19 cellular contexts compared by ENCODE assay signal in genomic region chr4:76234679-76235044, GRCh38. TPM values are rescaled to one million over a fixed set of nuclear protein-coding genes. Genes with fewer than 3 reads are reported as not detected.
A peak's percentile ranks its signal among the peaks of the same experiment; 100 is the strongest.
DNase-seq lines count a peak whose midpoint lies in the region; ATAC-seq, FAIRE-seq and TF ChIP-seq lines count a peak whose summit lies in the region.
"Had no signal": no experiment of that assay in that cellular context is flagged by ENCODE, and none has a peak within 500 bp of the region (broad histone marks: within the 10 kb centered on the region; RNA-seq: fewer than 3 reads in every experiment).

No MANE protein-coding gene starts in this region.

- in situ Hi-C loops in Panc1 (cut with HindIII; ENCODE audit: low pct_unique_long_range_greater_than_20kb, low sequenced_read_pairs), result no loop called here

- no peaks in the 10 kb centered on the region for H3K36me3 ChIP-seq in Caco-2 (ENCODE audit: control insufficient read depth, insufficient read depth, low read length)
- H3K36me3 ChIP-seq in Panc1 (ENCODE audit: control insufficient read depth, insufficient read depth, low read length), result no peaks in the 10 kb centered on the region; the same call in 1 of the 2 replicates

- no peak for DNase-seq in Caco-2
- DNase-seq in Panc1 (ENCODE audit: low read depth, low spot score), result no peak
- no peak for DNase-seq in foreskin keratinocyte
- DNase-seq in osteocyte (ENCODE audit: extremely low spot score, unreplicated experiment), result no peak
- DNase-seq in NCI-H187 (lab: John Stamatoyannopoulos, UW), result no peak
- DNase-seq in urothelium cell line (ENCODE audit: low spot score), result no peak
- no peak for DNase-seq in activated CD4-positive, alpha-beta T cell treated with anti-CD3 and anti-CD28 coated beads, Interleukin-2, amount 10 ng/mL, durations not matched to agents 24 days and 14 days
- DNase-seq in activated naive CD8-positive, alpha-beta T cell treated with anti-CD3 and anti-CD28 coated beads, Interleukin-2, amount 50 U/mL, for 24 hours, result no peak
- DNase-seq: activated B cell treated with CpG ODN at 0.5 μM for 24 hours; activated CD4-positive, alpha-beta memory T cell treated with anti-CD3 and anti-CD28 coated beads, Interleukin-2, amount 10 ng/mL, durations not matched to agents 7 days and 5 days; activated T-cell treated with anti-CD3 and anti-CD28 coated beads for 4 hours; amniotic stem cell; kidney glomerular epithelial cell; naive B cell; NCI-H526; stimulated activated naive CD8-positive, alpha-beta T cell treated with anti-CD3 and anti-CD28 coated beads, Interleukin-15, amount 100 ng/mL, for 72 hours had no signal

- H3K4me1 ChIP-seq in Caco-2 (peaks cover 64% of the 10 kb centered on the region), Panc1 (ENCODE audit: control insufficient read depth, insufficient read depth, low read length) (no peaks in the 10 kb centered on the region; the same call in 1 of the 2 replicates), foreskin keratinocyte (peaks cover 25% of the 10 kb centered on the region)
- H3K4me1 ChIP-seq: parathyroid adenoma had no signal

- no peak for FAIRE-seq in urothelium cell line (lab: Jason Lieb, UNC)
- FAIRE-seq: frontal cortex had no signal

- H3K4me3 Mint-ChIP-seq in Caco-2 (ENCODE audit: unreplicated experiment) (peak overlapping the region; percentile 52), osteocyte (ENCODE audit: unreplicated experiment) (peak overlapping the region; percentile 64)
- no peak overlapping the region for H3K4me3 Mint-ChIP-seq in activated CD4-positive, alpha-beta T cell treated with anti-CD3 and anti-CD28 coated beads, Interleukin-2, amount 10 ng/mL, durations not matched to agents 24 days and 14 days
- no peak overlapping the region for H3K4me3 Mint-ChIP-seq in activated naive CD8-positive, alpha-beta T cell treated with anti-CD3 and anti-CD28 coated beads, Interleukin-2, amount 50 U/mL, for 24 hours
- H3K4me3 Mint-ChIP-seq: activated B cell treated with CpG ODN at 0.5 μM for 24 hours; activated CD4-positive, alpha-beta memory T cell treated with anti-CD3 and anti-CD28 coated beads, Interleukin-2, amount 10 ng/mL, durations not matched to agents 7 days and 5 days; naive B cell; stimulated activated naive CD8-positive, alpha-beta T cell treated with anti-CD3 and anti-CD28 coated beads, Interleukin-15, amount 100 ng/mL, for 72 hours had no signal

- no peaks in the 10 kb centered on the region for H3K27me3 ChIP-seq in Caco-2 (replicated peaks; ENCODE audit: control insufficient read depth, insufficient read depth, low read length)
- H3K27me3 ChIP-seq in Panc1 (ENCODE audit: control insufficient read depth, insufficient read depth, low read length), result no peaks in the 10 kb centered on the region
- H3K27me3 ChIP-seq in foreskin keratinocyte, result no peaks in the 10 kb centered on the region

- peak overlapping the region; percentile 95 for H3K27ac Mint-ChIP-seq in Caco-2 (ENCODE audit: unreplicated experiment)
- peak overlapping the region; percentile 56 for H3K27ac Mint-ChIP-seq in osteocyte (ENCODE audit: unreplicated experiment)
- no peak overlapping the region for H3K27ac Mint-ChIP-seq in activated CD4-positive, alpha-beta T cell treated with anti-CD3 and anti-CD28 coated beads, Interleukin-2, amount 10 ng/mL, durations not matched to agents 24 days and 14 days
- H3K27ac Mint-ChIP-seq in activated naive CD8-positive, alpha-beta T cell treated with anti-CD3 and anti-CD28 coated beads, Interleukin-2, amount 50 U/mL, for 24 hours, result no peak overlapping the region
- H3K27ac Mint-ChIP-seq: activated B cell treated with CpG ODN at 0.5 μM for 24 hours; activated CD4-positive, alpha-beta memory T cell treated with anti-CD3 and anti-CD28 coated beads, Interleukin-2, amount 10 ng/mL, durations not matched to agents 7 days and 5 days; stimulated activated naive CD8-positive, alpha-beta T cell treated with anti-CD3 and anti-CD28 coated beads, Interleukin-15, amount 100 ng/mL, for 72 hours had no signal

- H3K9me3 Mint-ChIP-seq in Caco-2 (ENCODE audit: unreplicated experiment) (peaks cover 35% of the 10 kb centered on the region), osteocyte (ENCODE audit: unreplicated experiment) (peaks cover 4% of the 10 kb centered on the region)
- peaks cover 7% of the 10 kb centered on the region for H3K9me3 Mint-ChIP-seq in activated CD4-positive, alpha-beta T cell treated with anti-CD3 and anti-CD28 coated beads, Interleukin-2, amount 10 ng/mL, durations not matched to agents 24 days and 14 days
- peaks cover 10% of the 10 kb centered on the region for H3K9me3 Mint-ChIP-seq in activated naive CD8-positive, alpha-beta T cell treated with anti-CD3 and anti-CD28 coated beads, Interleukin-2, amount 50 U/mL, for 24 hours
- H3K9me3 Mint-ChIP-seq: activated CD4-positive, alpha-beta memory T cell treated with anti-CD3 and anti-CD28 coated beads, Interleukin-2, amount 10 ng/mL, durations not matched to agents 7 days and 5 days had no signal

- H3K4me1 Mint-ChIP-seq in Caco-2 (ENCODE audit: low read depth, unreplicated experiment) (peaks cover 28% of the 10 kb centered on the region), osteocyte (ENCODE audit: unreplicated experiment) (peaks cover 19% of the 10 kb centered on the region)
- H3K4me1 Mint-ChIP-seq in activated CD4-positive, alpha-beta T cell treated with anti-CD3 and anti-CD28 coated beads, Interleukin-2, amount 10 ng/mL, durations not matched to agents 24 days and 14 days, result no peaks in the 10 kb centered on the region
- no peaks in the 10 kb centered on the region for H3K4me1 Mint-ChIP-seq in activated naive CD8-positive, alpha-beta T cell treated with anti-CD3 and anti-CD28 coated beads, Interleukin-2, amount 50 U/mL, for 24 hours
- H3K4me1 Mint-ChIP-seq: activated B cell treated with CpG ODN at 0.5 μM for 24 hours; activated CD4-positive, alpha-beta memory T cell treated with anti-CD3 and anti-CD28 coated beads, Interleukin-2, amount 10 ng/mL, durations not matched to agents 7 days and 5 days; naive B cell; stimulated activated naive CD8-positive, alpha-beta T cell treated with anti-CD3 and anti-CD28 coated beads, Interleukin-15, amount 100 ng/mL, for 72 hours had no signal

- POLR2A ChIA-PET in Caco-2 (lab: Charles Lee), result no interaction called here
- POLR2A ChIA-PET in Panc1 (lab: Charles Lee), result no interaction called here

- intact Hi-C loops in Caco-2 (cut with micrococcal nuclease; ENCODE audit: unreplicated experiment), result no loop called here
- intact Hi-C loops in Panc1 (cut with micrococcal nuclease; ENCODE audit: unreplicated experiment), result no loop called here
- intact Hi-C loops in activated CD4-positive, alpha-beta T cell treated with anti-CD3 and anti-CD28 coated beads, Interleukin-2, amount 10 ng/mL, durations not matched to agents 24 days and 14 days (cut with micrococcal nuclease), result no loop called here

- CTCF ChIA-PET in Caco-2 (lab: Charles Lee), result no interaction called here
- CTCF ChIA-PET in Panc1 (lab: Charles Lee), result no interaction called here

- H3K27me3 Mint-ChIP-seq in Caco-2 (ENCODE audit: insufficient read depth, unreplicated experiment) (no peaks in the 10 kb centered on the region), osteocyte (ENCODE audit: unreplicated experiment) (peaks cover 12% of the 10 kb centered on the region)
- H3K27me3 Mint-ChIP-seq in activated CD4-positive, alpha-beta T cell treated with anti-CD3 and anti-CD28 coated beads, Interleukin-2, amount 10 ng/mL, durations not matched to agents 24 days and 14 days, result peaks cover 5% of the 10 kb centered on the region
- no peaks in the 10 kb centered on the region for H3K27me3 Mint-ChIP-seq in activated naive CD8-positive, alpha-beta T cell treated with anti-CD3 and anti-CD28 coated beads, Interleukin-2, amount 50 U/mL, for 24 hours
- H3K27me3 Mint-ChIP-seq: stimulated activated naive CD8-positive, alpha-beta T cell treated with anti-CD3 and anti-CD28 coated beads, Interleukin-15, amount 100 ng/mL, for 72 hours had no signal

- TF ChIP-seq CTCF in Caco-2 (IDR thresholded peaks at IDR 0.05; ENCODE audit: insufficient read depth in 1 of 2, low read depth in 1 of 2, low read length in 1 of 2, severe bottlenecking in 1 of 2, unreplicated experiment in 1 of 2), result no peak
- no peak for TF ChIP-seq CTCF in Panc1 (IDR thresholded peaks at IDR 0.05)
- TF ChIP-seq CTCF in foreskin keratinocyte (conservative IDR thresholded peaks at IDR 0.05), result no peak
- no peak for TF ChIP-seq CTCF in osteocyte (IDR thresholded peaks at IDR 0.05)

- H3K36me3 Mint-ChIP-seq in Caco-2 (ENCODE audit: insufficient read depth, unreplicated experiment) (peaks cover 34% of the 10 kb centered on the region), osteocyte (ENCODE audit: unreplicated experiment) (no peaks in the 10 kb centered on the region)
- H3K36me3 Mint-ChIP-seq in activated CD4-positive, alpha-beta T cell treated with anti-CD3 and anti-CD28 coated beads, Interleukin-2, amount 10 ng/mL, durations not matched to agents 24 days and 14 days (ENCODE audit: low read depth), result no peaks in the 10 kb centered on the region
- no peaks in the 10 kb centered on the region for H3K36me3 Mint-ChIP-seq in activated naive CD8-positive, alpha-beta T cell treated with anti-CD3 and anti-CD28 coated beads, Interleukin-2, amount 50 U/mL, for 24 hours (ENCODE audit: low read depth)

- ATAC-seq in Panc1, result peak; percentile 64
- no peak for ATAC-seq in foreskin keratinocyte
- no peak for ATAC-seq in activated naive CD8-positive, alpha-beta T cell treated with anti-CD3 and anti-CD28 coated beads, Interleukin-2, amount 50 U/mL, for 24 hours
- ATAC-seq: right cardiac atrium; stimulated activated naive CD8-positive, alpha-beta T cell treated with anti-CD3 and anti-CD28 coated beads, Interleukin-15, amount 100 ng/mL, for 72 hours had no signal

- H3K4me3 ChIP-seq in Caco-2 (ENCODE audit: low read depth, low read length) (no peak overlapping the region), Panc1 (ENCODE audit: low read depth in 2 of 2, low read length in 2 of 2) (peak overlapping the region; percentile 63 to 84)

- H3K9me3 ChIP-seq in Caco-2 (peaks cover 27% of the 10 kb centered on the region), Panc1 (ENCODE audit: control insufficient read depth, insufficient read depth, low read depth, low read length) (no peaks in the 10 kb centered on the region)

- H3K27ac ChIP-seq in Panc1 (ENCODE audit: low read length) (peak overlapping the region; percentile 88), foreskin keratinocyte (peak overlapping the region; percentile 73)
- H3K27ac ChIP-seq: parathyroid adenoma had no signal

- BruUV-seq in Caco-2 (replicated peaks; lab: Mats Ljungman, UMichigan), result no TSS peak
- BruUV-seq in Panc1 (replicated peaks; lab: Mats Ljungman, UMichigan), result no TSS peak

RNA-seq across cellular contexts. Expression of gene FAM47E, which starts 16.9 kb away (rescaled TPM):
- total RNA-seq in Caco-2 (2022), result 6.3 and 6.6 TPM in 2 replicates
- 0.72 TPM for total RNA-seq in Panc1 (2021; ENCODE audit: unreplicated experiment)
- polyA plus RNA-seq in Panc1 (2012; ENCODE audit: insufficient read length), result 0.51 TPM
- total RNA-seq in foreskin keratinocyte, result not detected in 2 replicates
- 0.07 TPM in 1 of 2 replicates, not detected in the other for polyA plus RNA-seq in foreskin keratinocyte
- 0.55 and 0.70 TPM in 2 replicates for total RNA-seq in osteocyte
- total RNA-seq in activated CD4-positive, alpha-beta T cell treated with anti-CD3 and anti-CD28 coated beads, Interleukin-2, amount 10 ng/mL, durations not matched to agents 24 days and 14 days, result not detected in 2 replicates
- total RNA-seq: activated B cell treated with CpG ODN at 0.5 μM for 24 hours; activated CD4-positive, alpha-beta memory T cell treated with anti-CD3 and anti-CD28 coated beads, Interleukin-2, amount 10 ng/mL, durations not matched to agents 7 days and 5 days had no signal

RNA-seq across cellular contexts. Expression of gene SCARB2, which starts 21.0 kb away (rescaled TPM):
- total RNA-seq in Caco-2 (2022) (148 and 150 TPM in 2 replicates), Panc1 (2021; ENCODE audit: unreplicated experiment) (59.4 TPM), foreskin keratinocyte (57.5 and 70.4 TPM in 2 replicates), osteocyte (179 and 187 TPM in 2 replicates)
- 34.8 TPM for polyA plus RNA-seq in Panc1 (2012; ENCODE audit: insufficient read length)
- 31.0 and 35.6 TPM in 2 replicates for polyA plus RNA-seq in foreskin keratinocyte
- total RNA-seq in activated CD4-positive, alpha-beta T cell treated with anti-CD3 and anti-CD28 coated beads, Interleukin-2, amount 10 ng/mL, durations not matched to agents 24 days and 14 days, result 1.5 and 1.7 TPM in 2 replicates

Comparison
In these comparisons a context has a peak if more than half of its experiments do, and no peak if none do; other contexts are left out.
1. H3K27ac Mint-ChIP-seq: peak in Caco-2 (single experiment) and osteocyte (single experiment); none in activated CD4-positive, alpha-beta T cell treated with anti-CD3 and anti-CD28 coated beads, Interleukin-2, amount 10 ng/mL, durations not matched to agents 24 days and 14 days (single experiment) and activated naive CD8-positive, alpha-beta T cell treated with anti-CD3 and anti-CD28 coated beads, Interleukin-2, amount 50 U/mL, for 24 hours (single experiment).
2. H3K4me3 Mint-ChIP-seq: peak in Caco-2 (single experiment) and osteocyte (single experiment); none in activated CD4-positive, alpha-beta T cell treated with anti-CD3 and anti-CD28 coated beads, Interleukin-2, amount 10 ng/mL, durations not matched to agents 24 days and 14 days (single experiment) and activated naive CD8-positive, alpha-beta T cell treated with anti-CD3 and anti-CD28 coated beads, Interleukin-2, amount 50 U/mL, for 24 hours (single experiment).
3. RNA of gene SCARB2, which starts 21.0 kb away (total RNA-seq): 179 to 187 TPM in osteocyte, 148 to 150 TPM in Caco-2, 59.4 TPM in Panc1 (single experiment) and 57.5 to 70.4 TPM in foreskin keratinocyte; 1.5 to 1.7 TPM in activated CD4-positive, alpha-beta T cell treated with anti-CD3 and anti-CD28 coated beads, Interleukin-2, amount 10 ng/mL, durations not matched to agents 24 days and 14 days; every median in the first group is over 10 times any median in the second.